In the genomic region with DNA sequence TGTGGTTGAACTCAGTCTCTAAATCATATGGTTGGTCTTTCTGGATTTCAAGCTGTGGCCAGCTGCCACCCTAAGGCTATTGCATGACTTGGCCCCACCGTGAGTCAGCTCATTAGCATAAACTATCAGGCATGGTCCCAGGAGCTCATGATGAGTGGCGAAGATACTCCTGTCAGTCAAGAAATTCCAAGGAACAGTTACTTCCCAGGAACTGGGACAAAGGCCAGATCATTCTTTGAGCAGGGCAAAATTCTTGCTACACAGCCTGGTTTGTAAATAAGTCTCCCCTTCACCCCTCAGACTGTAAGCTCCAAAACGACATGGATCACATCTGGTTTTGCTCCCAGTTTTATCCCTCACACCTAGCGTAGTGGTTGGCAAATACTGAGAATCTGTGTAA, we compare ENCODE assay signal across 12 cellular contexts. TPM values are rescaled to one million over a fixed set of nuclear protein-coding genes. Genes with fewer than 3 reads are reported as not detected.
DNase-seq lines count a peak whose midpoint lies in the region; ATAC-seq and TF ChIP-seq lines count a peak whose summit lies in the region.
"Had no signal": no experiment of that assay in that cellular context is flagged by ENCODE, and none has a peak within 500 bp of the region (broad histone marks: within the 10 kb centered on the region; RNA-seq: fewer than 3 reads in every experiment).

No MANE protein-coding gene starts in this region.

- intact Hi-C loops in mammary epithelial cell (cut with micrococcal nuclease), result no loop called here

- H3K27ac Mint-ChIP-seq in activated CD4-positive, alpha-beta memory T cell treated with anti-CD3 and anti-CD28 coated beads, Interleukin-2, amount 10 ng/mL, durations not matched to agents 7 days and 5 days, result no peak overlapping the region

- ATAC-seq in HG02642 (IDR thresholded peaks at IDR 0.05; ENCODE audit: poor library complexity, unreplicated experiment) (no peak), GM18867 (IDR thresholded peaks at IDR 0.05; ENCODE audit: unreplicated experiment) (no peak)
- ATAC-seq: body of pancreas had no signal

- H3K36me3 ChIP-seq in mammary epithelial cell (ENCODE audit: insufficient read depth, low read length), result no peaks in the 10 kb centered on the region
- H3K36me3 ChIP-seq: thoracic aorta had no signal

- DNase-seq in DMS 273 treated with DMSO at 0.1 percent for 48 hours (lab: John Stamatoyannopoulos, UW) (peak; percentile 39), M059J (ENCODE audit: low read depth) (peak; percentile 98), mammary epithelial cell (peak; percentile 65), kidney glomerular epithelial cell (lab: John Stamatoyannopoulos, UW) (peak; percentile 33), NCI-H2107 (lab: John Stamatoyannopoulos, UW) (no peak)
- no peak for DNase-seq in activated CD4-positive, alpha-beta memory T cell treated with anti-CD3 and anti-CD28 coated beads, Interleukin-2, amount 10 ng/mL, durations not matched to agents 7 days and 5 days
- DNase-seq: body of pancreas, mesendoderm, NCI-H187 had no signal

- H2AFZ ChIP-seq in mammary epithelial cell (ENCODE audit: low read depth, low read length), result no peak overlapping the region

- H3K9ac ChIP-seq in mammary epithelial cell (ENCODE audit: insufficient read depth, low read length), result no peak overlapping the region

- POLR2A ChIA-PET in activated CD4-positive, alpha-beta memory T cell treated with anti-CD3 and anti-CD28 coated beads, Interleukin-2, amount 10 ng/mL, durations not matched to agents 7 days and 5 days (lab: Charles Lee), result no interaction called here

- no peak overlapping the region for H3K4me3 Mint-ChIP-seq in activated CD4-positive, alpha-beta memory T cell treated with anti-CD3 and anti-CD28 coated beads, Interleukin-2, amount 10 ng/mL, durations not matched to agents 7 days and 5 days

- H3K9me3 ChIP-seq in mammary epithelial cell (replicated peaks; ENCODE audit: insufficient read depth, low read length), result no peaks in the 10 kb centered on the region
- H3K9me3 ChIP-seq: body of pancreas, thoracic aorta had no signal

- dilution Hi-C loops in mammary epithelial cell (cut with HindIII; ENCODE audit: low sequenced_read_pairs), result no loop called here

- no peak for TF ChIP-seq CTCF in mammary epithelial cell (conservative IDR thresholded peaks at IDR 0.05 in 1 of 2, IDR thresholded peaks at IDR 0.05 in 1 of 2; ENCODE audit: extremely low read depth in 1 of 2, insufficient read depth in 1 of 2, low read depth in 1 of 2, low read length in 2 of 2)

- in situ Hi-C loops in mammary epithelial cell (cut with MboI; ENCODE audit: low sequenced_read_pairs in 2 of 2), result loop anchor here in 1 of 2 donors (25.0 kb wide), 1 partner anchor 101 kb away; no protein-coding TSS in a partner anchor

- H4K20me1 ChIP-seq in mammary epithelial cell (ENCODE audit: insufficient read depth, low read length), result no peaks in the 10 kb centered on the region

- H3K4me1 Mint-ChIP-seq in activated CD4-positive, alpha-beta memory T cell treated with anti-CD3 and anti-CD28 coated beads, Interleukin-2, amount 10 ng/mL, durations not matched to agents 7 days and 5 days, result no peaks in the 10 kb centered on the region

- no peaks in the 10 kb centered on the region for H3K9me3 Mint-ChIP-seq in activated CD4-positive, alpha-beta memory T cell treated with anti-CD3 and anti-CD28 coated beads, Interleukin-2, amount 10 ng/mL, durations not matched to agents 7 days and 5 days

- WGBS in mammary epithelial cell (ENCODE audit: low coverage, missing lambda C conversion rate), result 14% methylated on average over 3 of the region's 4 CpGs

- no peak overlapping the region for H3K27ac ChIP-seq in mammary epithelial cell (ENCODE audit: insufficient read depth, low read depth, low read length)
- H3K27ac ChIP-seq: body of pancreas, thoracic aorta had no signal

- no peaks in the 10 kb centered on the region for H3K27me3 ChIP-seq in mammary epithelial cell (ENCODE audit: insufficient read depth, low read length)
- H3K27me3 ChIP-seq: body of pancreas had no signal

- no TSS peak for BruUV-seq in mammary epithelial cell (replicated peaks; lab: Mats Ljungman, UMichigan)

- no peak overlapping the region for H3K4me3 ChIP-seq in mammary epithelial cell (replicated peaks in 1 of 3; ENCODE audit: insufficient read depth in 1 of 3, low read depth in 2 of 3, low read length in 3 of 3)
- H3K4me3 ChIP-seq: body of pancreas, thoracic aorta had no signal

- no peaks in the 10 kb centered on the region for H3K36me3 Mint-ChIP-seq in activated CD4-positive, alpha-beta memory T cell treated with anti-CD3 and anti-CD28 coated beads, Interleukin-2, amount 10 ng/mL, durations not matched to agents 7 days and 5 days (ENCODE audit: low read depth)

- peaks cover 28% of the 10 kb centered on the region for H3K27me3 Mint-ChIP-seq in activated CD4-positive, alpha-beta memory T cell treated with anti-CD3 and anti-CD28 coated beads, Interleukin-2, amount 10 ng/mL, durations not matched to agents 7 days and 5 days

- no peaks in the 10 kb centered on the region for H3K79me2 ChIP-seq in mammary epithelial cell (ENCODE audit: insufficient read depth, low read length)

- no peak overlapping the region for H3K4me2 ChIP-seq in mammary epithelial cell (ENCODE audit: insufficient read depth, low read depth, low read length)

- H3K4me1 ChIP-seq in mammary epithelial cell (ENCODE audit: insufficient read depth, low read length), result no peaks in the 10 kb centered on the region
- H3K4me1 ChIP-seq: body of pancreas had no signal

- CTCF ChIA-PET in mammary epithelial cell (lab: Charles Lee; ENCODE audit: low non-redundant PET), result interaction anchor here (0.6 kb wide), 1 partner anchor 59 kb away, joined by 3 read pairs; the partner anchor contains the start of gene BEND6
- CTCF ChIA-PET in activated CD4-positive, alpha-beta memory T cell treated with anti-CD3 and anti-CD28 coated beads, Interleukin-2, amount 10 ng/mL, durations not matched to agents 7 days and 5 days (lab: Charles Lee), result interaction anchor here (1.0 to 1.1 kb wide), 2 partner anchors 17 to 303 kb away, joined by 3 read pairs; no protein-coding TSS in a partner anchor

RNA-seq across cellular contexts. Expression of gene KIAA1586, which starts 33.0 kb away (rescaled TPM):
- 17.3 and 17.9 TPM in 2 replicates for total RNA-seq in M059J (2014; rRNA removed; shearing (Covaris generic))
- total RNA-seq in mammary epithelial cell, result 10 to 100 TPM; 12.3 to 14.4 TPM
- polyA plus RNA-seq in mammary epithelial cell, result 2.8 TPM
- 3.8 TPM for polyA minus RNA-seq in mammary epithelial cell
- 10 to 100 TPM; 11.8 to 12.6 TPM for total RNA-seq in activated CD4-positive, alpha-beta memory T cell treated with anti-CD3 and anti-CD28 coated beads, Interleukin-2, amount 10 ng/mL, durations not matched to agents 7 days and 5 days

RNA-seq across cellular contexts. Expression of gene BEND6, which starts 58.6 kb away (rescaled TPM):
- total RNA-seq in M059J (2014; rRNA removed; shearing (Covaris generic)), result 16.3 and 21.4 TPM in 2 replicates
- 1 to 10 TPM; 1.2 to 2.2 TPM for total RNA-seq in mammary epithelial cell
- polyA plus RNA-seq in mammary epithelial cell, result 0.18 TPM
- not detected for polyA minus RNA-seq in mammary epithelial cell
- total RNA-seq in activated CD4-positive, alpha-beta memory T cell treated with anti-CD3 and anti-CD28 coated beads, Interleukin-2, amount 10 ng/mL, durations not matched to agents 7 days and 5 days, result not detected

Comparison
In these comparisons a context has a peak if more than half of its experiments do, and no peak if none do; other contexts are left out.
1. DNase-seq: peak in DMS 273 treated with DMSO at 0.1 percent for 48 hours (single experiment), M059J (single experiment), mammary epithelial cell (single experiment) and kidney glomerular epithelial cell (single experiment); none in NCI-H2107 (single experiment) and activated CD4-positive, alpha-beta memory T cell treated with anti-CD3 and anti-CD28 coated beads, Interleukin-2, amount 10 ng/mL, durations not matched to agents 7 days and 5 days (single experiment).